Comparison of ENCODE assay signal across 8 cellular contexts in genomic region chr3:39101022-39101689, GRCh38. TPM values are rescaled to one million over a fixed set of nuclear protein-coding genes. Genes with fewer than 3 reads are reported as not detected.
DNase-seq lines count a peak whose midpoint lies in the region; ATAC-seq and TF ChIP-seq lines count a peak whose summit lies in the region.

No MANE protein-coding gene starts in this region.

- H3K36me3 Mint-ChIP-seq in stimulated activated memory B cell treated with anti-CD40 and anti-IgM and Interleukin-4, amounts not matched to agents 10 μg/mL and 1 μg/mL and 100 μg/mL, for 72 hours = peaks cover 8% of the 10 kb centered on the region

- no peaks in the 10 kb centered on the region for H3K27me3 Mint-ChIP-seq in stimulated activated memory B cell treated with anti-CD40 and anti-IgM and Interleukin-4, amounts not matched to agents 10 μg/mL and 1 μg/mL and 100 μg/mL, for 72 hours

- peaks cover 43% of the 10 kb centered on the region for H3K4me1 Mint-ChIP-seq in stimulated activated memory B cell treated with anti-CD40 and anti-IgM and Interleukin-4, amounts not matched to agents 10 μg/mL and 1 μg/mL and 100 μg/mL, for 72 hours

- H3K9me3 Mint-ChIP-seq in stimulated activated memory B cell treated with anti-CD40 and anti-IgM and Interleukin-4, amounts not matched to agents 10 μg/mL and 1 μg/mL and 100 μg/mL, for 72 hours = no peaks in the 10 kb centered on the region

- H3K4me3 ChIP-seq in adrenal gland = no peak overlapping the region

- no peak overlapping the region for H3K27ac ChIP-seq in adrenal gland

- peaks cover 0 to 16% of the 10 kb centered on the region in 2 donors for H3K4me1 ChIP-seq in adrenal gland (replicated peaks in 1 of 2)

- H3K36me3 ChIP-seq in adrenal gland (replicated peaks in 1 of 2) = peaks cover 0 to 47% of the 10 kb centered on the region in 2 donors

- ATAC-seq in HG02798 (IDR thresholded peaks at IDR 0.05; ENCODE audit: poor library complexity, unreplicated experiment) = peak; percentile 68
- ATAC-seq in stimulated activated memory B cell treated with anti-CD40 and anti-IgM and Interleukin-4, amounts not matched to agents 10 μg/mL and 1 μg/mL and 100 μg/mL, for 72 hours = peak; percentile 77

- intact Hi-C loops in adrenal gland (cut with DNase I) = loop anchor here in 1 of 2 donors (10.0 kb wide), 1 partner anchor 284 kb away; the partner anchor contains the start of gene SLC25A38

- peak; percentile 40 for DNase-seq in activated gamma-delta T cell treated with Interleukin-2 at 50 U/mL for 16 hours
- DNase-seq in activated gamma-delta T cell (lab: John Stamatoyannopoulos, UW) = no peak
- DNase-seq in RPMI7951 (ENCODE audit: low read depth) = peak; percentile 39
- DNase-seq in adrenal gland = peak in 5 of 7 donors; percentile 35 to 64 (median 47)
- DNase-seq in iris pigment epithelial cell (ENCODE audit: low read depth) = peak; percentile 35
- no peak for DNase-seq in GF-D8 (lab: John Stamatoyannopoulos, UW)

- H3K4me3 Mint-ChIP-seq in stimulated activated memory B cell treated with anti-CD40 and anti-IgM and Interleukin-4, amounts not matched to agents 10 μg/mL and 1 μg/mL and 100 μg/mL, for 72 hours = no peak overlapping the region

- H3K27ac Mint-ChIP-seq in stimulated activated memory B cell treated with anti-CD40 and anti-IgM and Interleukin-4, amounts not matched to agents 10 μg/mL and 1 μg/mL and 100 μg/mL, for 72 hours = peak overlapping the region; percentile 28

- peak; percentile 33 to 63 (median 54) for TF ChIP-seq CTCF in adrenal gland (IDR thresholded peaks at IDR 0.05)

- TF ChIP-seq POLR2A in adrenal gland (IDR thresholded peaks at IDR 0.05) = no peak

- no peaks in the 10 kb centered on the region for H3K9me3 ChIP-seq in adrenal gland (replicated peaks in 1 of 3)

- WGBS in adrenal gland, 4 donors = 83 to 85% (median 83%) methylated on average over 5 of the region's 5 CpGs

- H3K27me3 ChIP-seq in adrenal gland = no peaks in the 10 kb centered on the region

RNA-seq across cellular contexts. Expression of gene GORASP1, which starts 6.3 kb away (rescaled TPM):
- total RNA-seq in RPMI7951 (2014; rRNA removed; shearing (Covaris generic)) = 27.9 and 29.2 TPM in 2 replicates
- 10 to 100 TPM; 24.3 to 66.2 (median 54.4) TPM for total RNA-seq in adrenal gland
- 10 to 100 TPM; 30.5 to 49.1 (median 35.1) TPM for polyA plus RNA-seq in adrenal gland

RNA-seq across cellular contexts. Expression of gene TTC21A, which starts 6.3 kb away (rescaled TPM):
- total RNA-seq in RPMI7951 (2014; rRNA removed; shearing (Covaris generic)) = 0.60 and 1.2 TPM in 2 replicates
- total RNA-seq in adrenal gland = 10 to 100 TPM in 2 of 8 donors, 1 to 10 TPM in 6; 1.2 to 12.1 (median 5.8) TPM
- 10 to 100 TPM in 2 of 3 donors, 1 to 10 TPM in 1; 1.7 to 35.7 (median 14.6) TPM for polyA plus RNA-seq in adrenal gland

RNA-seq across cellular contexts. Expression of gene WDR48, which starts 49.3 kb away (rescaled TPM):
- 26.8 and 26.9 TPM in 2 replicates for total RNA-seq in RPMI7951 (2014; rRNA removed; shearing (Covaris generic))
- total RNA-seq in adrenal gland = 10 to 100 TPM; 21.8 to 57.1 (median 28.7) TPM
- 10 to 100 TPM; 15.4 to 42.2 (median 17.7) TPM for polyA plus RNA-seq in adrenal gland

RNA-seq across cellular contexts. Expression of gene SCN11A, which starts 49.4 kb away (rescaled TPM):
- total RNA-seq in RPMI7951 (2014; rRNA removed; shearing (Covaris generic)) = not detected in 2 replicates
- under 1 TPM in 7 of 8 donors, not detected in 1; 0.10 to 0.41 (median 0.16) TPM for total RNA-seq in adrenal gland
- under 1 TPM; 0.16 to 0.33 (median 0.27) TPM for polyA plus RNA-seq in adrenal gland

RNA-seq across cellular contexts. Expression of gene CSRNP1, which starts 52.2 kb away (rescaled TPM):
- 7.4 and 8.2 TPM in 2 replicates for total RNA-seq in RPMI7951 (2014; rRNA removed; shearing (Covaris generic))
- total RNA-seq in adrenal gland = 10 to 100 TPM; 21.9 to 62.2 (median 30.1) TPM
- 10 to 100 TPM in 2 of 3 donors, 1 to 10 TPM in 1; 9.9 to 32.7 (median 16.2) TPM for polyA plus RNA-seq in adrenal gland

Comparison
In these comparisons a context has a peak if more than half of its experiments do, and no peak if none do; other contexts are left out.
1. DNase-seq: peak in activated gamma-delta T cell treated with Interleukin-2 at 50 U/mL for 16 hours (single experiment), RPMI7951 (single experiment), adrenal gland (5 of 7) and iris pigment epithelial cell (single experiment); none in activated gamma-delta T cell (single experiment) and GF-D8 (single experiment).